ENCODE assay signal across 25 cellular contexts in genomic region chr13:114007566-114007965, GRCh38. TPM values are rescaled to one million over a fixed set of nuclear protein-coding genes. Genes with fewer than 3 reads are reported as not detected.
A peak's percentile ranks its signal among the peaks of the same experiment; 100 is the strongest.
DNase-seq lines count a peak whose midpoint lies in the region; ATAC-seq and TF ChIP-seq lines count a peak whose summit lies in the region.
"Had no signal": no experiment of that assay in that cellular context is flagged by ENCODE, and none has a peak within 500 bp of the region (broad histone marks: within the 10 kb centered on the region; RNA-seq: fewer than 3 reads in every experiment).

No MANE protein-coding gene starts in this region.

- CTCF ChIA-PET in activated CD4-positive, alpha-beta T cell treated with anti-CD3 and anti-CD28 coated beads, Interleukin-2, amount 10 ng/mL, durations not matched to agents 7 days and 5 days (lab: Charles Lee) = no interaction called here

- intact Hi-C loops in left ventricle myocardium inferior (cut with micrococcal nuclease) (no loop called here), posterior vena cava (cut with DNase I) (no loop called here), testis (cut with DNase I; ENCODE audit: low total_unique reads) (no loop called here)

- TF ChIP-seq POLR2A in testis (IDR thresholded peaks at IDR 0.05) = no peak

- ATAC-seq in CD4-positive, CD25-positive, alpha-beta regulatory T cell (ENCODE audit: low read depth in 2 of 2) = no peak
- ATAC-seq: lower lobe of right lung, sciatic nerve had no signal

- H3K27me3 Mint-ChIP-seq in activated CD4-positive, alpha-beta T cell treated with anti-CD3 and anti-CD28 coated beads, Interleukin-2, amount 10 ng/mL, durations not matched to agents 7 days and 5 days = no peaks in the 10 kb centered on the region
- no peaks in the 10 kb centered on the region for H3K27me3 Mint-ChIP-seq in CD4-positive, CD25-positive, alpha-beta regulatory T cell
- H3K27me3 Mint-ChIP-seq: brain, IgD-negative memory B cell had no signal

- H3K4me3 Mint-ChIP-seq in activated CD4-positive, alpha-beta T cell treated with anti-CD3 and anti-CD28 coated beads, Interleukin-2, amount 10 ng/mL, durations not matched to agents 7 days and 5 days = no peak overlapping the region
- H3K4me3 Mint-ChIP-seq in CD4-positive, CD25-positive, alpha-beta regulatory T cell = no peak overlapping the region
- H3K4me3 Mint-ChIP-seq: brain; IgD-negative memory B cell; T-helper 2 cell treated with Interferon-gamma antibody and Interleukin-4, amounts not matched to agents 5 μg/mL and 100 μg/mL, for 36 hours had no signal

- no peak overlapping the region for H3K4me3 ChIP-seq in CD4-positive, CD25-positive, alpha-beta regulatory T cell (ENCODE audit: low read depth, low read length)
- no peak overlapping the region for H3K4me3 ChIP-seq in left ventricle myocardium inferior
- H3K4me3 ChIP-seq in testis = no peak overlapping the region
- H3K4me3 ChIP-seq: lower lobe of right lung, Peyer's patch, upper lobe of left lung had no signal

- H3K36me3 ChIP-seq in CD4-positive, CD25-positive, alpha-beta regulatory T cell (ENCODE audit: control insufficient read depth, insufficient read depth, low read length) = peaks cover 60% of the 10 kb centered on the region
- H3K36me3 ChIP-seq in left ventricle myocardium inferior = peaks cover 30% of the 10 kb centered on the region
- H3K36me3 ChIP-seq in testis (ENCODE audit: low read depth, missing control alignments) = no peaks in the 10 kb centered on the region

- H3K27ac Mint-ChIP-seq in activated CD4-positive, alpha-beta T cell treated with anti-CD3 and anti-CD28 coated beads, Interleukin-2, amount 10 ng/mL, durations not matched to agents 7 days and 5 days = peak overlapping the region; percentile 68
- H3K27ac Mint-ChIP-seq in CD4-positive, CD25-positive, alpha-beta regulatory T cell = peak overlapping the region in 2 of 3 donors; percentile 81 to 83
- H3K27ac Mint-ChIP-seq: brain; T-helper 2 cell treated with Interferon-gamma antibody and Interleukin-4, amounts not matched to agents 5 μg/mL and 100 μg/mL, for 36 hours had no signal

- POLR2A ChIA-PET in activated CD4-positive, alpha-beta T cell treated with anti-CD3 and anti-CD28 coated beads, Interleukin-2, amount 10 ng/mL, durations not matched to agents 7 days and 5 days (lab: Charles Lee) = no interaction called here

- H3K4me1 Mint-ChIP-seq in activated CD4-positive, alpha-beta T cell treated with anti-CD3 and anti-CD28 coated beads, Interleukin-2, amount 10 ng/mL, durations not matched to agents 7 days and 5 days = no peaks in the 10 kb centered on the region
- peaks cover 0 to 4% (median 1%) of the 10 kb centered on the region in 4 donors for H3K4me1 Mint-ChIP-seq in CD4-positive, CD25-positive, alpha-beta regulatory T cell

- DNase-seq in activated CD4-positive, alpha-beta T cell treated with anti-CD3 and anti-CD28 coated beads, Interleukin-2, amount 10 ng/mL, durations not matched to agents 7 days and 5 days = no peak
- DNase-seq in activated CD4-positive, alpha-beta T cell treated with anti-CD3 and anti-CD28 coated beads, Interleukin-2, amount 50 U/mL, for 1 hour = no peak
- no peak for DNase-seq in CD4-positive, CD25-positive, alpha-beta regulatory T cell
- peak; percentile 4 for DNase-seq in left ventricle myocardium inferior
- DNase-seq in posterior vena cava (ENCODE audit: low spot score) = peak; percentile 64
- DNase-seq in testis = no peak
- DNase-seq in MV-4-11 (lab: John Stamatoyannopoulos, UW) = no peak
- no peak for DNase-seq in NOMO-1 treated with dmso at 0.1 percent for 144 hours (lab: John Stamatoyannopoulos, UW; ENCODE audit: unreplicated experiment)
- DNase-seq: 8988T; activated CD4-positive, alpha-beta T cell treated with anti-CD3 and anti-CD28 coated beads for 4 hours; activated naive CD4-positive, alpha-beta T cell treated with Interleukin-2 at 50 U/mL for 16 hours; amniotic stem cell; foreskin melanocyte; GOT3; lower lobe of right lung; NCI-H146; NCI-H226; NCI-H69; stimulated activated CD4-positive, alpha-beta T cell treated with anti-CD3 and anti-CD28 coated beads, Interleukin-4, amount 100 ng/mL, for 24 hours had no signal

- H3K27me3 ChIP-seq in CD4-positive, CD25-positive, alpha-beta regulatory T cell (ENCODE audit: control insufficient read depth, insufficient read depth, low read length) = no peaks in the 10 kb centered on the region
- H3K27me3 ChIP-seq in left ventricle myocardium inferior (ENCODE audit: low read depth) (no peaks in the 10 kb centered on the region), testis (no peaks in the 10 kb centered on the region)
- H3K27me3 ChIP-seq: Peyer's patch, upper lobe of left lung had no signal

- no peaks in the 10 kb centered on the region for H3K9me3 ChIP-seq in CD4-positive, CD25-positive, alpha-beta regulatory T cell (ENCODE audit: control insufficient read depth in 2 of 2, low read length in 2 of 2)
- H3K9me3 ChIP-seq in left ventricle myocardium inferior (replicated peaks) (no peaks in the 10 kb centered on the region), testis (no peaks in the 10 kb centered on the region)
- H3K9me3 ChIP-seq: lower lobe of right lung, Peyer's patch, upper lobe of left lung had no signal

- H3K27ac ChIP-seq in CD4-positive, CD25-positive, alpha-beta regulatory T cell (ENCODE audit: insufficient read depth, low read length, poor library complexity, severe bottlenecking) = no peak overlapping the region
- H3K27ac ChIP-seq in left ventricle myocardium inferior (replicated peaks) (no peak overlapping the region), testis (no peak overlapping the region)
- H3K27ac ChIP-seq: lower lobe of right lung, Peyer's patch, upper lobe of left lung had no signal

- H3K4me1 ChIP-seq in CD4-positive, CD25-positive, alpha-beta regulatory T cell (ENCODE audit: control insufficient read depth, insufficient read depth, low read length, poor library complexity, severe bottlenecking) = no peaks in the 10 kb centered on the region
- H3K4me1 ChIP-seq in left ventricle myocardium inferior = no peaks in the 10 kb centered on the region
- H3K4me1 ChIP-seq in testis = no peaks in the 10 kb centered on the region
- H3K4me1 ChIP-seq: lower lobe of right lung, Peyer's patch, upper lobe of left lung had no signal

- no peak for TF ChIP-seq CTCF in left ventricle myocardium inferior (IDR thresholded peaks at IDR 0.05; ENCODE audit: borderline replicate concordance)
- no peak for TF ChIP-seq CTCF in testis (IDR thresholded peaks at IDR 0.05)

- H3K9me3 Mint-ChIP-seq in activated CD4-positive, alpha-beta T cell treated with anti-CD3 and anti-CD28 coated beads, Interleukin-2, amount 10 ng/mL, durations not matched to agents 7 days and 5 days = no peaks in the 10 kb centered on the region
- H3K9me3 Mint-ChIP-seq in CD4-positive, CD25-positive, alpha-beta regulatory T cell = peaks cover 0 to 2% (median 0%) of the 10 kb centered on the region in 7 donors
- H3K9me3 Mint-ChIP-seq: IgD-negative memory B cell; T-helper 2 cell treated with Interferon-gamma antibody and Interleukin-4, amounts not matched to agents 5 μg/mL and 100 μg/mL, for 36 hours had no signal

- H3K36me3 Mint-ChIP-seq in activated CD4-positive, alpha-beta T cell treated with anti-CD3 and anti-CD28 coated beads, Interleukin-2, amount 10 ng/mL, durations not matched to agents 7 days and 5 days (ENCODE audit: low read depth) = peaks cover 20% of the 10 kb centered on the region
- peaks cover 23% of the 10 kb centered on the region for H3K36me3 Mint-ChIP-seq in CD4-positive, CD25-positive, alpha-beta regulatory T cell

- WGBS in testis, 2 donors = 91 to 95% methylated on average over 5 to 12 of the region's 12 CpGs

RNA-seq across cellular contexts. Expression of gene C13orf46, which starts 33.7 kb away (rescaled TPM):
- 1 to 10 TPM; 7.3 to 9.8 TPM for total RNA-seq in activated CD4-positive, alpha-beta T cell treated with anti-CD3 and anti-CD28 coated beads, Interleukin-2, amount 10 ng/mL, durations not matched to agents 7 days and 5 days
- 21.2 TPM for total RNA-seq in CD4-positive, CD25-positive, alpha-beta regulatory T cell
- 1 to 10 TPM in 1 of 4 donors, under 1 TPM in 3; 0.16 to 1.6 (median 0.45) TPM for polyA plus RNA-seq in CD4-positive, CD25-positive, alpha-beta regulatory T cell
- total RNA-seq in left ventricle myocardium inferior = 0.33 TPM
- total RNA-seq in posterior vena cava = 1 to 10 TPM; 1.2 to 1.9 TPM
- 1 to 10 TPM; 2.9 to 5.5 TPM for total RNA-seq in testis
- polyA plus RNA-seq in testis (ENCODE audit: insufficient read depth, low read depth, low replicate concordance) = 28.4 TPM

Comparison
In these comparisons a context has a peak if more than half of its experiments do, and no peak if none do; other contexts are left out.
1. DNase-seq: peak in left ventricle myocardium inferior (single experiment) and posterior vena cava (single experiment); none in activated CD4-positive, alpha-beta T cell treated with anti-CD3 and anti-CD28 coated beads, Interleukin-2, amount 10 ng/mL, durations not matched to agents 7 days and 5 days (single experiment), activated CD4-positive, alpha-beta T cell treated with anti-CD3 and anti-CD28 coated beads, Interleukin-2, amount 50 U/mL, for 1 hour (single experiment), CD4-positive, CD25-positive, alpha-beta regulatory T cell (0 of 3), testis (single experiment), MV-4-11 (single experiment) and NOMO-1 treated with dmso at 0.1 percent for 144 hours (single experiment).